ENCODE assay signal across 20 cellular contexts in the genomic region with DNA sequence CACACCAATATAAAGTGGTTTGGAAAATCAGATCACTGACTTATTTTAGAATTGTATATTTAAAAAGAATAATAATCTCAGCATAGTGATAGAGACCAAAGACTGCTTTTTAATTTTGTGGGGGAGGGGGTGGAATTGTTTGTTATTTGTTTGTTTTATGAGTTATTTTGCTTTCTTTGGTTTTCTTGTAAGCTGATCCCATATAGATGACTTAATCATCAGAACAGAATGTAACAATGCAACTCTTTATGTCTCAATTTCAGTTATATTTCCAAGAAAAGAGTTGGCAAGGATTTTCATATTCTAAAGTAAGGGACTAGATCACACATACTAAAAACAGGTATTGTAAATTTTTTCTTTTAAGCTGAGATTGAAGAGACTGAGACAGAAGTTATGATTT.
"Had no signal": no experiment of that assay in that cellular context is flagged by ENCODE, and none has a peak within 500 bp of the region (broad histone marks: within the 10 kb centered on the region; RNA-seq: fewer than 3 reads in every experiment).

No MANE protein-coding gene starts in this region.

- H3K9me3 ChIP-seq: esophagus squamous epithelium, neutrophil, tibial nerve, uterus had no signal

- H3K4me1 ChIP-seq: esophagus squamous epithelium, uterus had no signal

- H3K27me3 ChIP-seq: cardiac muscle cell, esophagus squamous epithelium, hepatocyte, neutrophil, tibial nerve, uterus had no signal

- H3K4me3 ChIP-seq: cardiac muscle cell, esophagus squamous epithelium, hepatocyte, skin epidermis, tibial nerve, uterus had no signal

- H3K36me3 ChIP-seq: cardiac muscle cell, esophagus squamous epithelium, neutrophil, tibial nerve, uterus had no signal

- H3K4me2 ChIP-seq: hepatocyte had no signal

- DNase-seq: activated CD4-positive, alpha-beta T cell treated with anti-CD3 and anti-CD28 coated beads for 4 hours; activated naive CD8-positive, alpha-beta T cell treated with anti-CD3 and anti-CD28 coated beads for 36 hours; anterior cingulate cortex; esophagus squamous epithelium; left ventricle myocardium superior; mesendoderm; natural killer cell; posterior cingulate gyrus; retina; stimulated activated CD4-positive, alpha-beta T cell treated with anti-CD3 and anti-CD28 coated beads, Interleukin-4, amount 100 ng/mL, for 24 hours; stimulated activated naive CD4-positive, alpha-beta T cell treated with Interleukin-2 at 50 U/mL for 16 hours; substantia nigra; T-helper 17 cell; uterus had no signal

- H3K27ac ChIP-seq: cardiac muscle cell, esophagus squamous epithelium, hepatocyte, neutrophil, skin epidermis, tibial nerve, uterus had no signal

- H3K79me2 ChIP-seq: hepatocyte had no signal

- ATAC-seq: left ventricle myocardium superior, natural killer cell, T-helper 17 cell, WTC11 had no signal

- H2AFZ ChIP-seq: hepatocyte had no signal
